ENCODE assay signal across 8 cellular contexts in the genomic region with DNA sequence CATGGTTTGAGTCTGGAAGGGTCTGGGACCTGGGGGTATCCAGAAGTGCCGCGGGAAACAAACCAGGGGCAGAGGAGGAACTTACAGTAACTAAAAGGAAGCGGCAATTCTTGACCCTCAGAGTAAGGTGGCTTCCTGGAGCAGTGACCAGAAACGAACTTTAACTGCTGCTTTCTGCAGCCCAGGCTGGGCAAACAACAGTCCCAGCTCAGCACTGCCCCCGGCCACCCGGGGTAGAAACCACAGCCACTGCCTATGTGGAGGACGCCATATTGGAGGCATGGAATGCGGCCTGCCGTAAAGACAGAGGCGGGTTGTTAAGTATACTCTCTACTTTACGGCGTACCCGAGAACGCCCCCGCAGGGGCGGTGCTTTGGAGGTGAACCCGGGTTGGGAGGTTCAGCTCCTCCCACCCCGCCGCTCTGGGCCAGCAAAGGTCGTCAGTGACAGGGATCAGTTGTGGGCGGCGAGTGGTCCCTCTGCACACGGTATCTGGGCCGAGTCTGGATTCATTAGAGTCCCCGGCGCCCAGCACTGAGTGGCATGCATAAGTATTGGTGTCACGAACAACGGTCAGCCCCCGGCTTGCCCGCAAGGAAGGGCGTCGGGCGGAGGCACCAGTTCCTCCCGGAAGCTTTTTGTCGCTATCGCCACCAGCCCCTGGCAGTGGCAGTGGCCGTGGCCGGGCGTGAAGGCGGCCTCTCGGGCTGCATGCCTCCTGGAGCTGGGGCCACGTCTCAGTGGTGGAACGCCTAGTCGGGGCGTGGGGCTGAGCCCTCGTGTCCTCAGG. TPM values are rescaled to one million over a fixed set of nuclear protein-coding genes. Genes with fewer than 3 reads are reported as not detected.
DNase-seq lines count a peak whose midpoint lies in the region; ATAC-seq, FAIRE-seq and TF ChIP-seq lines count a peak whose summit lies in the region.

A gene with protein sequence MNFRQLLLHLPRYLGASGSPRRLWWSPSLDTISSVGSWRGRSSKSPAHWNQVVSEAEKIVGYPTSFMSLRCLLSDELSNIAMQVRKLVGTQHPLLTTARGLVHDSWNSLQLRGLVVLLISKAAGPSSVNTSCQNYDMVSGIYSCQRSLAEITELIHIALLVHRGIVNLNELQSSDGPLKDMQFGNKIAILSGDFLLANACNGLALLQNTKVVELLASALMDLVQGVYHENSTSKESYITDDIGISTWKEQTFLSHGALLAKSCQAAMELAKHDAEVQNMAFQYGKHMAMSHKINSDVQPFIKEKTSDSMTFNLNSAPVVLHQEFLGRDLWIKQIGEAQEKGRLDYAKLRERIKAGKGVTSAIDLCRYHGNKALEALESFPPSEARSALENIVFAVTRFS (minus strand): TSS at position 282 of the 791 bp plus-strand sequence. CDS start 279 bp downstream, at position 3.

- peak within 1 kb of the TSS; percentile 83 for H3K4me2 ChIP-seq in OCI-LY1 (ENCODE audit: low read length)
- H3K4me2 ChIP-seq in endothelial cell of umbilical vein (ENCODE audit: insufficient read depth, low read length) = peak within 1 kb of the TSS; percentile 84

- H2AFZ ChIP-seq in OCI-LY1 (ENCODE audit: low read length) = no peak within 1 kb of the TSS
- peak within 1 kb of the TSS; percentile 89 for H2AFZ ChIP-seq in endothelial cell of umbilical vein (ENCODE audit: low read depth, low read length)

- peak within 1 kb of the TSS; percentile 86 for H3K9ac ChIP-seq in OCI-LY1 (ENCODE audit: low read length)
- H3K9ac ChIP-seq in endothelial cell of umbilical vein (replicated peaks; ENCODE audit: extremely low read depth, insufficient read depth, low read length) = peak within 1 kb of the TSS; percentile 78

- intact Hi-C loops in endothelial cell of umbilical vein (cut with micrococcal nuclease) = loop anchor here (1.0 to 5.0 kb wide), 7 partner anchors 30 to 342 kb away; partner anchors contain the start of gene BEND3

- H3K27ac ChIP-seq in OCI-LY1 (ENCODE audit: low read depth, low read length, poor library complexity, severe bottlenecking) (peak within 1 kb of the TSS; percentile 94), endothelial cell of umbilical vein (ENCODE audit: insufficient read depth, low read depth, low read length) (peak within 1 kb of the TSS; percentile 22)

- H4K20me1 ChIP-seq in OCI-LY1 (ENCODE audit: insufficient read depth, low read length) (no peaks in the 10 kb centered on the region), endothelial cell of umbilical vein (replicated peaks; ENCODE audit: control insufficient read depth, extremely low read depth, insufficient read depth, low read length) (no peaks in the 10 kb centered on the region)

- peak; percentile 95 for ATAC-seq in GM21515 (IDR thresholded peaks at IDR 0.05; ENCODE audit: unreplicated experiment)

- H3K79me2 ChIP-seq in OCI-LY1 (ENCODE audit: insufficient read depth, low read length) = peaks cover 33% of the 10 kb centered on the region; the same call in 1 of the 2 replicates
- peaks cover 8% of the 10 kb centered on the region for H3K79me2 ChIP-seq in endothelial cell of umbilical vein (ENCODE audit: control insufficient read depth, insufficient read depth, low read length)

- peak within 1 kb of the TSS; percentile 81 for H3K4me3 ChIP-seq in OCI-LY1 (ENCODE audit: low read depth, low read length, poor library complexity, severe bottlenecking)
- peak within 1 kb of the TSS; percentile 75 to 90 (median 81) for H3K4me3 ChIP-seq in endothelial cell of umbilical vein (replicated peaks in 1 of 3; ENCODE audit: insufficient read depth in 1 of 3, low read depth in 1 of 3, low read length in 3 of 3)

- H3K27me3 ChIP-seq in OCI-LY1 (ENCODE audit: insufficient read depth, low read length) (no peaks in the 10 kb centered on the region), endothelial cell of umbilical vein (ENCODE audit: control insufficient read depth in 2 of 2, insufficient read depth in 2 of 2, low read length in 2 of 2) (no peaks in the 10 kb centered on the region)

- peaks cover 9% of the 10 kb centered on the region for H3K36me3 ChIP-seq in OCI-LY1 (ENCODE audit: insufficient read depth, low read length)
- H3K36me3 ChIP-seq in endothelial cell of umbilical vein (ENCODE audit: control insufficient read depth in 2 of 2, extremely low read depth in 1 of 2, insufficient read depth in 2 of 2, low read length in 2 of 2) = no peaks in the 10 kb centered on the region

- peaks cover 30% of the 10 kb centered on the region for H3K4me1 ChIP-seq in OCI-LY1 (ENCODE audit: insufficient read depth, low read length, severe bottlenecking)
- H3K4me1 ChIP-seq in endothelial cell of umbilical vein (ENCODE audit: control insufficient read depth, extremely low read depth, insufficient read depth, low read length) = peaks cover 4% of the 10 kb centered on the region

- 0 out of 2 replicates have a peak, but pooled peaks cover 5% of the 10 kb centered on the region for H3F3A ChIP-seq in OCI-LY1 (ENCODE audit: insufficient read depth, low read length)

- POLR2A ChIA-PET in endothelial cell of umbilical vein (lab: Charles Lee) = interaction anchor here (0.6 to 1.3 kb wide), 5 partner anchors 15 to 138 kb away, joined by 3 read pairs; partner anchors contain the start of gene SOBP

- H3K9me3 ChIP-seq in OCI-LY1 (ENCODE audit: low read length) (no peaks in the 10 kb centered on the region), endothelial cell of umbilical vein (replicated peaks; ENCODE audit: control insufficient read depth, insufficient read depth, low read length) (no peaks in the 10 kb centered on the region)

- peak; percentile 88 for TF ChIP-seq POLR2A in endothelial cell of umbilical vein (IDR thresholded peaks at IDR 0.05; ENCODE audit: low read depth, low read length)

- DNase-seq in DMS 273 treated with DMSO at 0.1 percent for 48 hours (lab: John Stamatoyannopoulos, UW) = peak; percentile 95
- DNase-seq in HuH-7 (ENCODE audit: low spot score) = peak; percentile 90
- DNase-seq in activated CD8-positive, alpha-beta memory T cell treated with anti-CD3 and anti-CD28 coated beads, Interleukin-2, amount 50 U/mL, for 4 hours = peak; percentile 99
- peak; percentile 96 for DNase-seq in endothelial cell of umbilical vein (ENCODE audit: low read depth, low spot score)
- peak; percentile 97 for DNase-seq in midbrain (lab: John Stamatoyannopoulos, UW)
- DNase-seq in stimulated activated CD8-positive, alpha-beta memory T cell treated with anti-CD3 and anti-CD28 coated beads, Interleukin-2, amount 100 ng/mL, for 1 hour (ENCODE audit: low read depth in 2 of 2) = peak; percentile 94

- H3K9me1 ChIP-seq in endothelial cell of umbilical vein (replicated peaks; ENCODE audit: control insufficient read depth, extremely low read depth, insufficient read depth, low read length) = no peaks in the 10 kb centered on the region

- no peaks in the 10 kb centered on the region for H3K9me2 ChIP-seq in OCI-LY1 (ENCODE audit: low read depth, low read length)

- dilution Hi-C loops in endothelial cell of umbilical vein (cut with MboI; ENCODE audit: extremely low pct_ligation_motif_present, low sequenced_read_pairs) = no loop called here

- TF ChIP-seq CTCF in OCI-LY1 (IDR thresholded peaks at IDR 0.05; ENCODE audit: low read length) = peak; percentile 56
- TF ChIP-seq CTCF in endothelial cell of umbilical vein (IDR thresholded peaks at IDR 0.05; ENCODE audit: extremely low read depth in 1 of 2, insufficient read depth in 1 of 2, low read depth in 1 of 2, low read length in 2 of 2) = peak; percentile 65 to 66

- CTCF ChIA-PET in endothelial cell of umbilical vein (lab: Charles Lee) = interaction anchor here (0.7 to 3.6 kb wide), 29 partner anchors 8 to 408 kb away, joined by 3 to 55 read pairs (median 4); partner anchors contain the start of gene SOBP

- FAIRE-seq in endothelial cell of umbilical vein (lab: Jason Lieb, UNC) = peak; percentile 91

- TSS peak; percentile 88 for BruUV-seq in endothelial cell of umbilical vein (replicated peaks; lab: Mats Ljungman, UMichigan)

TF ChIP-seq in endothelial cell of umbilical vein, 7 proteins besides CTCF, POLR2A, EP300 and RAD21:
- TF ChIP-seq POLR2AphosphoS5 (IDR thresholded peaks at IDR 0.05; ENCODE audit: insufficient read depth, low read depth, low read length) (peak; percentile 72), MYC (IDR thresholded peaks at IDR 0.05; ENCODE audit: low read depth, low read length) (no peak), FOS (IDR thresholded peaks at IDR 0.05; ENCODE audit: borderline replicate concordance, insufficient read depth, low read length) (no peak)

RNA-seq across cellular contexts. Expression of the gene that starts here (rescaled TPM):
- 9.3 and 10.6 TPM in 2 replicates for total RNA-seq in endothelial cell of umbilical vein
- 6.3 and 7.6 TPM in 2 replicates for polyA plus RNA-seq in endothelial cell of umbilical vein
- 6.5 and 6.8 TPM in 2 replicates for polyA plus RNA-seq in endothelial cell of umbilical vein (2011; cell fraction: cytosol; rRNA removed)
- 5.1 and 5.5 TPM in 2 replicates for polyA plus RNA-seq in endothelial cell of umbilical vein (2011; cell fraction: nucleus; rRNA removed)
- 6.5 and 10.2 TPM in 2 replicates for polyA plus RNA-seq in endothelial cell of umbilical vein (2012)
- 17.8 and 18.0 TPM in 2 replicates for polyA minus RNA-seq in endothelial cell of umbilical vein
- polyA minus RNA-seq in endothelial cell of umbilical vein (2011; cell fraction: cytosol; rRNA and poly(A)+ RNA removed) = 11.4 TPM
- 34.0 and 35.5 TPM in 2 replicates for polyA minus RNA-seq in endothelial cell of umbilical vein (2011; cell fraction: nucleus; rRNA and poly(A)+ RNA removed)

Comparison
In these comparisons a context has a peak if more than half of its experiments do, and no peak if none do; other contexts are left out.
1. Peak in every context shown above with its lines: DNase-seq, ATAC-seq, H3K4me3 ChIP-seq and H3K27ac ChIP-seq.